In genomic region chr15:77504310-77504709, GRCh38 we compare ENCODE assay signal across 13 cellular contexts.
DNase-seq lines count a peak whose midpoint lies in the region; ATAC-seq lines count a peak whose summit lies in the region.
"Had no signal": no experiment of that assay in that cellular context is flagged by ENCODE, and none has a peak within 500 bp of the region (broad histone marks: within the 10 kb centered on the region; RNA-seq: fewer than 3 reads in every experiment).

No MANE protein-coding gene starts in this region.

- no peaks in the 10 kb centered on the region for H3K36me3 Mint-ChIP-seq in activated T-helper 2 cell treated with anti-CD3 and anti-CD28 coated beads, Interferon-gamma antibody, Interleukin-2, Interleukin-4, amounts not matched to agents 10 μg/mL and 5 μg/mL and 100 μg/mL, durations not matched to agents 14 hours and 24 hours and 36 hours (ENCODE audit: low read depth)

- no peak overlapping the region for H3K4me3 Mint-ChIP-seq in activated T-helper 2 cell treated with anti-CD3 and anti-CD28 coated beads, Interferon-gamma antibody, Interleukin-2, Interleukin-4, amounts not matched to agents 10 μg/mL and 5 μg/mL and 100 μg/mL, durations not matched to agents 14 hours and 24 hours and 36 hours (ENCODE audit: low read depth)

- peak; percentile 40 for DNase-seq in DMS53 (lab: John Stamatoyannopoulos, UW)
- DNase-seq in DMS53 treated with DMSO at 0.1 percent for 48 hours (lab: John Stamatoyannopoulos, UW; ENCODE audit: unreplicated experiment), result no peak
- DNase-seq in NCI-H2227 treated with DMSO at 0.1 percent for 48 hours (lab: John Stamatoyannopoulos, UW), result peak; percentile 75
- peak; percentile 33 for DNase-seq in globus pallidus (ENCODE audit: low spot score)
- DNase-seq in activated T-helper 2 cell treated with anti-CD3 and anti-CD28 coated beads, Interferon-gamma antibody, Interleukin-2, Interleukin-4, amounts not matched to agents 10 μg/mL and 5 μg/mL and 100 μg/mL, durations not matched to agents 14 hours and 24 hours and 36 hours (ENCODE audit: low spot score), result no peak
- DNase-seq: effector CD8-positive, alpha-beta T cell; mammary epithelial cell; stimulated activated CD4-positive, alpha-beta T cell treated with anti-CD3 and anti-CD28 coated beads, Interleukin-4, amount 100 ng/mL, for 24 hours had no signal

- no peaks in the 10 kb centered on the region for H3K27me3 Mint-ChIP-seq in activated T-helper 2 cell treated with anti-CD3 and anti-CD28 coated beads, Interferon-gamma antibody, Interleukin-2, Interleukin-4, amounts not matched to agents 10 μg/mL and 5 μg/mL and 100 μg/mL, durations not matched to agents 14 hours and 24 hours and 36 hours (ENCODE audit: low read depth)

- no peak overlapping the region for H3K27ac Mint-ChIP-seq in activated T-helper 2 cell treated with anti-CD3 and anti-CD28 coated beads, Interferon-gamma antibody, Interleukin-2, Interleukin-4, amounts not matched to agents 10 μg/mL and 5 μg/mL and 100 μg/mL, durations not matched to agents 14 hours and 24 hours and 36 hours
- H3K27ac Mint-ChIP-seq: progenitor cell of endocrine pancreas had no signal

- intact Hi-C loops in activated T-helper 2 cell treated with anti-CD3 and anti-CD28 coated beads, Interferon-gamma antibody, Interleukin-2, Interleukin-4, amounts not matched to agents 10 μg/mL and 5 μg/mL and 100 μg/mL, durations not matched to agents 14 hours and 24 hours and 36 hours (cut with micrococcal nuclease), result no loop called here

- no peaks in the 10 kb centered on the region for H3K9me3 Mint-ChIP-seq in activated T-helper 2 cell treated with anti-CD3 and anti-CD28 coated beads, Interferon-gamma antibody, Interleukin-2, Interleukin-4, amounts not matched to agents 10 μg/mL and 5 μg/mL and 100 μg/mL, durations not matched to agents 14 hours and 24 hours and 36 hours

- ATAC-seq in HG03460 (IDR thresholded peaks at IDR 0.05; ENCODE audit: unreplicated experiment) (no peak), HG03521 (IDR thresholded peaks at IDR 0.05; ENCODE audit: unreplicated experiment) (no peak)

- H3K4me1 Mint-ChIP-seq in activated T-helper 2 cell treated with anti-CD3 and anti-CD28 coated beads, Interferon-gamma antibody, Interleukin-2, Interleukin-4, amounts not matched to agents 10 μg/mL and 5 μg/mL and 100 μg/mL, durations not matched to agents 14 hours and 24 hours and 36 hours (ENCODE audit: low read depth), result peaks cover 8% of the 10 kb centered on the region

- H3K27ac ChIP-seq in temporal lobe (ENCODE audit: low read depth, low read length), result peak overlapping the region; percentile 22
- H3K27ac ChIP-seq: 22Rv1 had no signal

Comparison
In these comparisons a context has a peak if more than half of its experiments do, and no peak if none do; other contexts are left out.
1. DNase-seq: peak in DMS53 (single experiment), NCI-H2227 treated with DMSO at 0.1 percent for 48 hours (single experiment) and globus pallidus (single experiment); none in DMS53 treated with DMSO at 0.1 percent for 48 hours (single experiment) and activated T-helper 2 cell treated with anti-CD3 and anti-CD28 coated beads, Interferon-gamma antibody, Interleukin-2, Interleukin-4, amounts not matched to agents 10 μg/mL and 5 μg/mL and 100 μg/mL, durations not matched to agents 14 hours and 24 hours and 36 hours (single experiment).